ENCODE assay signal across 8 cellular contexts in the genomic region with DNA sequence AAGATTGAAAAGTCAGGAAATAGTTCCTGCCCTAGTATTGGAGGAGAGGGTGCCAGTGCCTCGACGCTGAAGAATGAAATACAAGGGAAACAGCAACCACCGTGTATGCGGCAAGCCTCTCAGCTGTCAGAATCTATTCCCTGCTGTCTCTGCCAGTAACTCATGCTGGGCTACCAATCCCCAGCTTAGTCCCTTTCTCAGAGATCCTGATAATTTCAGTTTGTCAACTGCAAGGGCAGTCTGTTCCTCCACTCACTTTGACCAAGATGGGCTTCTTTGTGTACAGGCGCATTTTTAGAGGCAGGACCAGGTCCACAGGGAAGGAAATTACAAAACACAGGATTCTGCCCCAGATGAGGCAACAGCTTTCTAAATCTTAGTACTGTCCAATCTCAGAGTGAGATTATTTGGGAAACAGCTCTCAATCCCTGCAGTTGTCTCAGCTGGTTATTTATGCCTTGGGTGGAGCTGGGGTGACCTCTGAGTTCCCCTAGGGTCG. TPM values are rescaled to one million over a fixed set of nuclear protein-coding genes. Genes with fewer than 3 reads are reported as not detected.
DNase-seq lines count a peak whose midpoint lies in the region; ATAC-seq and TF ChIP-seq lines count a peak whose summit lies in the region.

No MANE protein-coding gene starts in this region.

- no peaks in the 10 kb centered on the region; the same call in 1 of the 2 replicates for H3K36me3 ChIP-seq in GM23338 (ENCODE audit: insufficient read depth)

- TF ChIP-seq CTCF in 22Rv1 (IDR thresholded peaks at IDR 0.05) = no peak
- TF ChIP-seq CTCF in GM23338 (conservative IDR thresholded peaks at IDR 0.05; ENCODE audit: low read depth in 2 of 2) = no peak

- no peaks in the 10 kb centered on the region for H4K20me1 ChIP-seq in GM23338 (replicated peaks; ENCODE audit: insufficient read depth)

- H3K27me3 Mint-ChIP-seq in GM23338 (ENCODE audit: insufficient read depth, low read depth, poor library complexity) (peaks cover 23% of the 10 kb centered on the region), memory B cell (no peaks in the 10 kb centered on the region)

- peak overlapping the region; percentile 62 for H3K4me3 ChIP-seq in GM23338

- no peaks in the 10 kb centered on the region; the same call in 2 of the 3 replicates for H3K36me3 Mint-ChIP-seq in GM23338 (ENCODE audit: low read depth)
- H3K36me3 Mint-ChIP-seq in memory B cell = no peaks in the 10 kb centered on the region

- H3K27ac Mint-ChIP-seq in GM23338 (peak overlapping the region; percentile 11; the same call in 1 of the 2 replicates), memory B cell (no peak overlapping the region)

- 0 out of 2 replicates have a peak overlapping the region, but pooled peaks have one; percentile 39 for H2AFZ ChIP-seq in GM23338

- H3K4me3 Mint-ChIP-seq in GM23338 (peak overlapping the region; percentile 83), memory B cell (peak overlapping the region; percentile 91)

- DNase-seq in GM23338 (ENCODE audit: low spot score) = peak; percentile 12
- peak; percentile 23 for DNase-seq in astrocyte of the hippocampus (ENCODE audit: low read depth, low spot score)
- no peak for DNase-seq in memory B cell (ENCODE audit: low spot score in 2 of 2)
- no peak for DNase-seq in SIG-M5 (lab: John Stamatoyannopoulos, UW)
- no peak for DNase-seq in posterior vena cava (ENCODE audit: low spot score)
- no peak for DNase-seq in NCI-H2081 treated with DMSO at 0.1 percent for 48 hours (lab: John Stamatoyannopoulos, UW)
- no peak for DNase-seq in stimulated activated CD4-positive, alpha-beta T cell treated with anti-CD3 and anti-CD28 coated beads, Interleukin-1b, Interleukin-23, amount 100 ng/mL, for 48 hours

- peaks cover 38% of the 10 kb centered on the region for H3K79me2 ChIP-seq in GM23338 (replicated peaks; ENCODE audit: insufficient read depth)

- no peak for ATAC-seq in GM23338
- ATAC-seq in memory B cell (ENCODE audit: low read depth) = no peak

- H3K27me3 ChIP-seq in GM23338 (ENCODE audit: insufficient read depth) = no peaks in the 10 kb centered on the region

- peaks cover 28% of the 10 kb centered on the region; the same call in 1 of the 2 replicates for H3F3A ChIP-seq in GM23338 (replicated peaks; ENCODE audit: low read depth)

- peak overlapping the region; percentile 96 for H3K4me2 ChIP-seq in GM23338

- H3K4me1 ChIP-seq in GM23338 (ENCODE audit: insufficient read depth) = peaks cover 32% of the 10 kb centered on the region

- no peaks in the 10 kb centered on the region for H3K9me2 ChIP-seq in GM23338 (ENCODE audit: insufficient read depth)

- intact Hi-C loops in posterior vena cava (cut with DNase I) = no loop called here

- H3K27ac ChIP-seq in 22Rv1 (peak overlapping the region; percentile 75), GM23338 (ENCODE audit: low read depth) (peak overlapping the region; percentile 99; the same call in 1 of the 2 replicates)

- H3K9me3 Mint-ChIP-seq in GM23338 = no peaks in the 10 kb centered on the region
- H3K9me3 Mint-ChIP-seq in memory B cell = no peaks in the 10 kb centered on the region

- H3K4me1 Mint-ChIP-seq in GM23338 (peaks cover 34% of the 10 kb centered on the region), memory B cell (peaks cover 11% of the 10 kb centered on the region)

TF ChIP-seq in GM23338, 12 proteins besides CTCF, POLR2A, EP300 and RAD21 (continues in another document):
- TF ChIP-seq, protein P1, sequence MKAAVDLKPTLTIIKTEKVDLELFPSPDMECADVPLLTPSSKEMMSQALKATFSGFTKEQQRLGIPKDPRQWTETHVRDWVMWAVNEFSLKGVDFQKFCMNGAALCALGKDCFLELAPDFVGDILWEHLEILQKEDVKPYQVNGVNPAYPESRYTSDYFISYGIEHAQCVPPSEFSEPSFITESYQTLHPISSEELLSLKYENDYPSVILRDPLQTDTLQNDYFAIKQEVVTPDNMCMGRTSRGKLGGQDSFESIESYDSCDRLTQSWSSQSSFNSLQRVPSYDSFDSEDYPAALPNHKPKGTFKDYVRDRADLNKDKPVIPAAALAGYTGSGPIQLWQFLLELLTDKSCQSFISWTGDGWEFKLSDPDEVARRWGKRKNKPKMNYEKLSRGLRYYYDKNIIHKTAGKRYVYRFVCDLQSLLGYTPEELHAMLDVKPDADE (IDR thresholded peaks at IDR 0.05) = no peak
- no peak for TF ChIP-seq EZH2phosphoT487 (IDR thresholded peaks at IDR 0.05; ENCODE audit: unreplicated experiment)
- TF ChIP-seq, protein P2, sequence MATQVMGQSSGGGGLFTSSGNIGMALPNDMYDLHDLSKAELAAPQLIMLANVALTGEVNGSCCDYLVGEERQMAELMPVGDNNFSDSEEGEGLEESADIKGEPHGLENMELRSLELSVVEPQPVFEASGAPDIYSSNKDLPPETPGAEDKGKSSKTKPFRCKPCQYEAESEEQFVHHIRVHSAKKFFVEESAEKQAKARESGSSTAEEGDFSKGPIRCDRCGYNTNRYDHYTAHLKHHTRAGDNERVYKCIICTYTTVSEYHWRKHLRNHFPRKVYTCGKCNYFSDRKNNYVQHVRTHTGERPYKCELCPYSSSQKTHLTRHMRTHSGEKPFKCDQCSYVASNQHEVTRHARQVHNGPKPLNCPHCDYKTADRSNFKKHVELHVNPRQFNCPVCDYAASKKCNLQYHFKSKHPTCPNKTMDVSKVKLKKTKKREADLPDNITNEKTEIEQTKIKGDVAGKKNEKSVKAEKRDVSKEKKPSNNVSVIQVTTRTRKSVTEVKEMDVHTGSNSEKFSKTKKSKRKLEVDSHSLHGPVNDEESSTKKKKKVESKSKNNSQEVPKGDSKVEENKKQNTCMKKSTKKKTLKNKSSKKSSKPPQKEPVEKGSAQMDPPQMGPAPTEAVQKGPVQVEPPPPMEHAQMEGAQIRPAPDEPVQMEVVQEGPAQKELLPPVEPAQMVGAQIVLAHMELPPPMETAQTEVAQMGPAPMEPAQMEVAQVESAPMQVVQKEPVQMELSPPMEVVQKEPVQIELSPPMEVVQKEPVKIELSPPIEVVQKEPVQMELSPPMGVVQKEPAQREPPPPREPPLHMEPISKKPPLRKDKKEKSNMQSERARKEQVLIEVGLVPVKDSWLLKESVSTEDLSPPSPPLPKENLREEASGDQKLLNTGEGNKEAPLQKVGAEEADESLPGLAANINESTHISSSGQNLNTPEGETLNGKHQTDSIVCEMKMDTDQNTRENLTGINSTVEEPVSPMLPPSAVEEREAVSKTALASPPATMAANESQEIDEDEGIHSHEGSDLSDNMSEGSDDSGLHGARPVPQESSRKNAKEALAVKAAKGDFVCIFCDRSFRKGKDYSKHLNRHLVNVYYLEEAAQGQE (IDR thresholded peaks at IDR 0.05; ENCODE audit: unreplicated experiment) = no peak
- no peak for TF ChIP-seq NANOG (IDR thresholded peaks at IDR 0.05; ENCODE audit: borderline replicate concordance)
- no peak for TF ChIP-seq CREB1 (CRISPR knock-in tag; IDR thresholded peaks at IDR 0.05; ENCODE audit: low read depth)
- TF ChIP-seq EZH2 (IDR thresholded peaks at IDR 0.05; ENCODE audit: low read depth, unreplicated experiment) = no peak
- TF ChIP-seq STAT1 (IDR thresholded peaks at IDR 0.05; ENCODE audit: unreplicated experiment) = no peak

RNA-seq across cellular contexts. Expression of a gene that starts 1.3 kb away (rescaled TPM):
- 75.9 and 80.9 TPM in 2 replicates for total RNA-seq in GM23338 (2014; rRNA removed; shearing (Covaris generic))
- 83.4 and 86.3 TPM in 2 replicates for polyA plus RNA-seq in GM23338 (2016; fragmentation: Nextera tagmentation; extraction: Ambion mirVana)
- 10 to 100 TPM; 23.5 to 31.4 TPM for total RNA-seq in posterior vena cava

RNA-seq across cellular contexts. Expression of a gene that starts 29.7 kb away (rescaled TPM):
- total RNA-seq in GM23338 (2014; rRNA removed; shearing (Covaris generic)) = 41.4 and 44.1 TPM in 2 replicates
- 54.1 and 56.6 TPM in 2 replicates for polyA plus RNA-seq in GM23338 (2016; fragmentation: Nextera tagmentation; extraction: Ambion mirVana)
- 10 to 100 TPM; 24.2 to 25.3 TPM for total RNA-seq in posterior vena cava

RNA-seq across cellular contexts. Expression of a gene that starts 37.1 kb away (rescaled TPM):
- 29.2 and 35.5 TPM in 2 replicates for total RNA-seq in GM23338 (2014; rRNA removed; shearing (Covaris generic))
- 11.6 and 12.3 TPM in 2 replicates for polyA plus RNA-seq in GM23338 (2016; fragmentation: Nextera tagmentation; extraction: Ambion mirVana)
- 10 to 100 TPM; 42.3 to 42.5 TPM for total RNA-seq in posterior vena cava

Comparison
In these comparisons a context has a peak if more than half of its experiments do, and no peak if none do; other contexts are left out.
1. DNase-seq: peak in GM23338 (single experiment) and astrocyte of the hippocampus (single experiment); none in memory B cell (0 of 2), SIG-M5 (single experiment), posterior vena cava (single experiment), NCI-H2081 treated with DMSO at 0.1 percent for 48 hours (single experiment) and stimulated activated CD4-positive, alpha-beta T cell treated with anti-CD3 and anti-CD28 coated beads, Interleukin-1b, Interleukin-23, amount 100 ng/mL, for 48 hours (single experiment).